8 cellular contexts compared by ENCODE assay signal in genomic region chr6:33288141-33288941, GRCh38. TPM values are rescaled to one million over a fixed set of nuclear protein-coding genes. Genes with fewer than 3 reads are reported as not detected.
DNase-seq lines count a peak whose midpoint lies in the region; FAIRE-seq and TF ChIP-seq lines count a peak whose summit lies in the region.

No MANE protein-coding gene starts in this region.

- H3K36me3 Mint-ChIP-seq in dendritic cell treated with granulocyte-macrophage colony-stimulating factor and Interleukin-4, amounts not matched to agents 40 ng/mL and 50 ng/mL, for 4 days (ENCODE audit: low read depth) = peaks cover 92% of the 10 kb centered on the region
- peaks cover 33% of the 10 kb centered on the region for H3K36me3 Mint-ChIP-seq in nephron (ENCODE audit: low read depth)

- peaks cover 0 to 63% (median 27%) of the 10 kb centered on the region in 11 experiments; a peak in 16 of 22 replicates for H4K20me1 ChIP-seq in BLaER1 treated with 17β-estradiol and CSF1 and Interleukin-3, amounts not matched to agents 10 nM and 100 nM

- H3K4me3 Mint-ChIP-seq in dendritic cell treated with granulocyte-macrophage colony-stimulating factor and Interleukin-4, amounts not matched to agents 40 ng/mL and 50 ng/mL, for 4 days = peak overlapping the region; percentile 92
- peak overlapping the region; percentile 96 to 98 (median 98) for H3K4me3 Mint-ChIP-seq in nephron

- intact Hi-C loops in dendritic cell treated with granulocyte-macrophage colony-stimulating factor and Interleukin-4, amounts not matched to agents 40 ng/mL and 50 ng/mL, for 4 days (cut with micrococcal nuclease) = no loop called here

- peaks cover 27 to 55% (median 39%) of the 10 kb centered on the region in 10 experiments for H3K4me1 ChIP-seq in BLaER1 treated with 17β-estradiol and CSF1 and Interleukin-3, amounts not matched to agents 10 nM and 100 nM

- H3K9ac ChIP-seq in BLaER1 treated with 17β-estradiol and CSF1 and Interleukin-3, amounts not matched to agents 10 nM and 100 nM = peak overlapping the region; percentile 81 to 90 (median 86)

- no peak for DNase-seq in Jurkat, Clone E6-1 (ENCODE audit: low read depth, low spot score)
- DNase-seq in epidermal melanocyte (ENCODE audit: insufficient read length, low spot score) = no peak
- DNase-seq in NCI-H1105 treated with DMSO at 0.1 percent for 48 hours (lab: John Stamatoyannopoulos, UW) = no peak
- DNase-seq in GM12891 (ENCODE audit: insufficient read length, low spot score) = no peak
- DNase-seq in NCI-H446 (lab: John Stamatoyannopoulos, UW) = no peak

- TF ChIP-seq CTCF in nephron (IDR thresholded peaks at IDR 0.05; ENCODE audit: unreplicated experiment in 3 of 3) = no peak

- peak overlapping the region; percentile 86 for H3K27ac Mint-ChIP-seq in dendritic cell treated with granulocyte-macrophage colony-stimulating factor and Interleukin-4, amounts not matched to agents 40 ng/mL and 50 ng/mL, for 4 days
- H3K27ac Mint-ChIP-seq in nephron = peak overlapping the region in 2 of 3 experiments; percentile 66 to 69

- TF ChIP-seq POLR2A in GM12891 (IDR thresholded peaks at IDR 0.05; ENCODE audit: low read depth, low read length) = no peak

- no peaks in the 10 kb centered on the region for H3K27me3 Mint-ChIP-seq in dendritic cell treated with granulocyte-macrophage colony-stimulating factor and Interleukin-4, amounts not matched to agents 40 ng/mL and 50 ng/mL, for 4 days
- no peaks in the 10 kb centered on the region for H3K27me3 Mint-ChIP-seq in nephron (ENCODE audit: low read depth)

- H3K27me3 ChIP-seq in BLaER1 treated with 17β-estradiol and CSF1 and Interleukin-3, amounts not matched to agents 10 nM and 100 nM = no peaks in the 10 kb centered on the region

- peak overlapping the region; percentile 73 to 91 (median 82) for H3K4me3 ChIP-seq in BLaER1 treated with 17β-estradiol and CSF1 and Interleukin-3, amounts not matched to agents 10 nM and 100 nM
- H3K4me3 ChIP-seq in Jurkat, Clone E6-1 (ENCODE audit: low read length) = peak overlapping the region; percentile 96

- H3K4me1 Mint-ChIP-seq in dendritic cell treated with granulocyte-macrophage colony-stimulating factor and Interleukin-4, amounts not matched to agents 40 ng/mL and 50 ng/mL, for 4 days (ENCODE audit: low read depth) = peaks cover 48% of the 10 kb centered on the region
- peaks cover 31% of the 10 kb centered on the region for H3K4me1 Mint-ChIP-seq in nephron

- H3K9me3 ChIP-seq in BLaER1 treated with 17β-estradiol and CSF1 and Interleukin-3, amounts not matched to agents 10 nM and 100 nM (replicated peaks in 1 of 11) = no peaks in the 10 kb centered on the region

- peaks cover 69 to 79% (median 74%) of the 10 kb centered on the region in 11 experiments for H3K36me3 ChIP-seq in BLaER1 treated with 17β-estradiol and CSF1 and Interleukin-3, amounts not matched to agents 10 nM and 100 nM

- no peaks in the 10 kb centered on the region for H3K9me3 Mint-ChIP-seq in dendritic cell treated with granulocyte-macrophage colony-stimulating factor and Interleukin-4, amounts not matched to agents 40 ng/mL and 50 ng/mL, for 4 days
- no peaks in the 10 kb centered on the region for H3K9me3 Mint-ChIP-seq in nephron

- peak overlapping the region; percentile 30 to 85 (median 75); a peak in 21 of 22 replicates for H3K27ac ChIP-seq in BLaER1 treated with 17β-estradiol and CSF1 and Interleukin-3, amounts not matched to agents 10 nM and 100 nM

- peak overlapping the region; percentile 87 to 100 (median 97) for H3K4me2 ChIP-seq in BLaER1 treated with 17β-estradiol and CSF1 and Interleukin-3, amounts not matched to agents 10 nM and 100 nM

- FAIRE-seq in GM12891 (lab: Jason Lieb, UNC) = no peak

TF ChIP-seq in GM12891, 5 proteins besides CTCF, POLR2A, EP300 and RAD21:
- TF ChIP-seq TAF1 (IDR thresholded peaks at IDR 0.05; ENCODE audit: low read depth, low read length) (no peak), PAX5 (IDR thresholded peaks at IDR 0.05; ENCODE audit: insufficient read depth, low read length, severe bottlenecking) (no peak), POLR2AphosphoS5 (IDR thresholded peaks at IDR 0.05; ENCODE audit: low read depth, low read length) (no peak), POU2F2 (IDR thresholded peaks at IDR 0.05; ENCODE audit: low read depth, low read length) (no peak), SPI1 (IDR thresholded peaks at IDR 0.05; ENCODE audit: low read depth, low read length) (no peak)

RNA-seq across cellular contexts. Expression of gene WDR46, which starts 0.7 kb away (rescaled TPM):
- polyA plus RNA-seq in Jurkat, Clone E6-1 (2012; ENCODE audit: insufficient read depth, insufficient read length) = 117 TPM
- 47.4 TPM for polyA plus RNA-seq in GM12891 (2012; ENCODE audit: low read depth, missing spikeins)

RNA-seq across cellular contexts. Expression of gene PFDN6, which starts 1.1 kb away (rescaled TPM):
- 218 TPM for polyA plus RNA-seq in Jurkat, Clone E6-1 (2012; ENCODE audit: insufficient read depth, insufficient read length)
- polyA plus RNA-seq in GM12891 (2012; ENCODE audit: low read depth, missing spikeins) = 143 TPM

RNA-seq across cellular contexts. Expression of gene RGL2, which starts 10.4 kb away (rescaled TPM):
- 26.3 TPM for polyA plus RNA-seq in Jurkat, Clone E6-1 (2012; ENCODE audit: insufficient read depth, insufficient read length)
- 16.3 TPM for polyA plus RNA-seq in GM12891 (2012; ENCODE audit: low read depth, missing spikeins)

RNA-seq across cellular contexts. Expression of gene B3GALT4, which starts 11.4 kb away (rescaled TPM):
- polyA plus RNA-seq in Jurkat, Clone E6-1 (2012; ENCODE audit: insufficient read depth, insufficient read length) = 6.0 TPM
- 3.0 TPM for polyA plus RNA-seq in GM12891 (2012; ENCODE audit: low read depth, missing spikeins)

RNA-seq across cellular contexts. Expression of gene RPS18, which starts 16.5 kb away (rescaled TPM):
- 4,737 TPM for polyA plus RNA-seq in Jurkat, Clone E6-1 (2012; ENCODE audit: insufficient read depth, insufficient read length)
- polyA plus RNA-seq in GM12891 (2012; ENCODE audit: low read depth, missing spikeins) = 13,687 TPM
